Comparison of ENCODE assay signal across 29 cellular contexts in genomic region chr5:29654990-29655389, GRCh38.
"Had no signal": no experiment of that assay in that cellular context is flagged by ENCODE, and none has a peak within 500 bp of the region (broad histone marks: within the 10 kb centered on the region; RNA-seq: fewer than 3 reads in every experiment).

No MANE protein-coding gene starts in this region.

- ATAC-seq: naive thymus-derived CD8-positive, alpha-beta T cell; natural killer cell treated with Interleukin-12 subunit alpha and Interleukin-12 subunit beta and Interleukin-15 and Interleukin-18, amount 100 ng/mL, for 72 hours; psoas muscle; right cardiac atrium; right lobe of liver; stimulated activated effector memory CD8-positive, alpha-beta T cell treated with anti-CD3 and anti-CD28 coated beads, Interleukin-12 subunit alpha, Interleukin-12 subunit beta, amount 100 ng/mL, for 72 hours; stimulated activated naive B cell treated with anti-CD40 and anti-IgM and Interleukin-4, amounts not matched to agents 10 μg/mL and 1 μg/mL and 100 μg/mL, for 72 hours had no signal

- H3K4me1 ChIP-seq: neural progenitor cell, parathyroid adenoma, psoas muscle, right lobe of liver, sigmoid colon, stomach, thyroid gland, tibial nerve, upper lobe of left lung, uterus had no signal

- H3K4me2 ChIP-seq: neural progenitor cell had no signal

- H3K4me3 Mint-ChIP-seq: naive thymus-derived CD8-positive, alpha-beta T cell; natural killer cell treated with Interleukin-12 subunit alpha and Interleukin-12 subunit beta and Interleukin-15 and Interleukin-18, amount 100 ng/mL, for 72 hours; nephron progenitor cell; neural progenitor cell; stimulated activated effector memory CD8-positive, alpha-beta T cell treated with anti-CD3 and anti-CD28 coated beads, Interleukin-12 subunit alpha, Interleukin-12 subunit beta, amount 100 ng/mL, for 72 hours; stimulated activated naive B cell treated with anti-CD40 and anti-IgM and Interleukin-4, amounts not matched to agents 10 μg/mL and 1 μg/mL and 100 μg/mL, for 72 hours; stimulated activated naive CD8-positive, alpha-beta T cell treated with anti-CD3 and anti-CD28 coated beads, Interleukin-15, Interleukin-2, amounts not matched to agents 100 ng/mL and 50 ng/mL, for 24 hours had no signal

- H3K9me3 ChIP-seq: ovary, psoas muscle, right lobe of liver, thoracic aorta, thyroid gland, uterus had no signal

- H3K27ac Mint-ChIP-seq: naive thymus-derived CD8-positive, alpha-beta T cell; natural killer cell treated with Interleukin-12 subunit alpha and Interleukin-12 subunit beta and Interleukin-15 and Interleukin-18, amount 100 ng/mL, for 72 hours; nephron progenitor cell; neural progenitor cell; progenitor cell of endocrine pancreas; stimulated activated effector memory CD8-positive, alpha-beta T cell treated with anti-CD3 and anti-CD28 coated beads, Interleukin-12 subunit alpha, Interleukin-12 subunit beta, amount 100 ng/mL, for 72 hours; stimulated activated naive B cell treated with anti-CD40 and anti-IgM and Interleukin-4, amounts not matched to agents 10 μg/mL and 1 μg/mL and 100 μg/mL, for 72 hours; stimulated activated naive CD8-positive, alpha-beta T cell treated with anti-CD3 and anti-CD28 coated beads, Interleukin-15, Interleukin-2, amounts not matched to agents 100 ng/mL and 50 ng/mL, for 24 hours had no signal

- H3K79me2 ChIP-seq: parathyroid adenoma had no signal

- H3K36me3 ChIP-seq: neural progenitor cell, ovary, right lobe of liver, sigmoid colon, stomach, thoracic aorta, thyroid gland, tibial nerve, upper lobe of left lung had no signal

- H3K4me3 ChIP-seq: neural progenitor cell, ovary, psoas muscle, right lobe of liver, sigmoid colon, stomach, thoracic aorta, thyroid gland, tibial nerve, upper lobe of left lung, uterus had no signal

- H3K27me3 ChIP-seq: neural progenitor cell, ovary, right lobe of liver, sigmoid colon, stomach, thyroid gland, tibial nerve, upper lobe of left lung, uterus had no signal

- H3K4me1 Mint-ChIP-seq: naive thymus-derived CD8-positive, alpha-beta T cell; nephron progenitor cell; neural progenitor cell; stimulated activated effector memory CD8-positive, alpha-beta T cell treated with anti-CD3 and anti-CD28 coated beads, Interleukin-12 subunit alpha, Interleukin-12 subunit beta, amount 100 ng/mL, for 72 hours; stimulated activated naive B cell treated with anti-CD40 and anti-IgM and Interleukin-4, amounts not matched to agents 10 μg/mL and 1 μg/mL and 100 μg/mL, for 72 hours had no signal

- H3K27me3 Mint-ChIP-seq: naive thymus-derived CD8-positive, alpha-beta T cell; natural killer cell treated with Interleukin-12 subunit alpha and Interleukin-12 subunit beta and Interleukin-15 and Interleukin-18, amount 100 ng/mL, for 72 hours; progenitor cell of endocrine pancreas; stimulated activated naive B cell treated with anti-CD40 and anti-IgM and Interleukin-4, amounts not matched to agents 10 μg/mL and 1 μg/mL and 100 μg/mL, for 72 hours; stimulated activated naive CD8-positive, alpha-beta T cell treated with anti-CD3 and anti-CD28 coated beads, Interleukin-15, Interleukin-2, amounts not matched to agents 100 ng/mL and 50 ng/mL, for 24 hours had no signal

- H3K27ac ChIP-seq: neural progenitor cell, ovary, parathyroid adenoma, psoas muscle, right lobe of liver, sigmoid colon, stomach, thoracic aorta, thyroid gland, tibial nerve, upper lobe of left lung, uterus had no signal

- H2AFZ ChIP-seq: neural progenitor cell, parathyroid adenoma had no signal

- H3K9ac ChIP-seq: neural progenitor cell, parathyroid adenoma had no signal

- DNase-seq: naive thymus-derived CD8-positive, alpha-beta T cell; nephron progenitor cell; occipital lobe; ovary; posterior cingulate gyrus; psoas muscle; right cardiac atrium; right lobe of liver; sigmoid colon; small intestine; stimulated activated CD4-positive, alpha-beta T cell treated with anti-CD3 and anti-CD28 coated beads, Interleukin-15, amount 100 ng/mL, for 24 hours; stimulated activated CD4-positive, alpha-beta T cell treated with anti-CD3 and anti-CD28 coated beads, Interleukin-2, amount 100 ng/mL, for 24 hours; stimulated activated CD4-positive, alpha-beta T cell treated with anti-CD3 and anti-CD28 coated beads, Interleukin-2, amount 100 ng/mL, for 48 hours; stimulated activated CD4-positive, alpha-beta T cell treated with anti-CD3 and anti-CD28 coated beads, Interleukin-4, amount 100 ng/mL, for 24 hours; stimulated activated naive B cell treated with anti-CD40 and anti-IgM and Interleukin-4, amounts not matched to agents 10 μg/mL and 1 μg/mL and 100 μg/mL, for 72 hours; stimulated activated naive CD4-positive, alpha-beta T cell treated with Interleukin-2 at 50 U/mL for 16 hours; stomach; thyroid gland; trophoblast cell; upper lobe of left lung; uterus had no signal

- H3K36me3 Mint-ChIP-seq: naive thymus-derived CD8-positive, alpha-beta T cell; neural progenitor cell; stimulated activated effector memory CD8-positive, alpha-beta T cell treated with anti-CD3 and anti-CD28 coated beads, Interleukin-12 subunit alpha, Interleukin-12 subunit beta, amount 100 ng/mL, for 72 hours; stimulated activated naive B cell treated with anti-CD40 and anti-IgM and Interleukin-4, amounts not matched to agents 10 μg/mL and 1 μg/mL and 100 μg/mL, for 72 hours had no signal
